21 cellular contexts compared by ENCODE assay signal in genomic region chr6:126542052-126542451, GRCh38.
"Had no signal": no experiment of that assay in that cellular context is flagged by ENCODE, and none has a peak within 500 bp of the region (broad histone marks: within the 10 kb centered on the region; RNA-seq: fewer than 3 reads in every experiment).

No MANE protein-coding gene starts in this region.

- H3K79me2 ChIP-seq: parathyroid adenoma had no signal

- H3K27ac ChIP-seq: gastrocnemius medialis, lower lobe of right lung, neutrophil, parathyroid adenoma, right lobe of liver, stomach, testis, tibial artery had no signal

- ATAC-seq: effector memory CD8-positive, alpha-beta T cell; gastrocnemius medialis; left ventricle myocardium superior; lower lobe of right lung; natural killer cell; stimulated activated effector memory CD8-positive, alpha-beta T cell treated with anti-CD3 and anti-CD28 coated beads, Interleukin-12 subunit alpha, Interleukin-12 subunit beta, amount 100 ng/mL, for 72 hours had no signal

- H2AFZ ChIP-seq: parathyroid adenoma had no signal

- DNase-seq: cortex of kidney; effector memory CD8-positive, alpha-beta T cell; gastrocnemius medialis; head of caudate nucleus; left ventricle myocardium superior; lower lobe of right lung; natural killer cell; right lobe of liver; stimulated activated CD4-positive, alpha-beta T cell treated with anti-CD3 and anti-CD28 coated beads, Interleukin-12 subunit alpha, Interleukin-12 subunit beta, amount 100 ng/mL, for 4 hours; stimulated activated CD4-positive, alpha-beta T cell treated with anti-CD3 and anti-CD28 coated beads, Interleukin-1b, Interleukin-23, amount 100 ng/mL, for 48 hours; stimulated activated CD4-positive, alpha-beta T cell treated with anti-CD3 and anti-CD28 coated beads, Interleukin-4, amount 100 ng/mL, for 1 hour; stimulated activated naive CD4-positive, alpha-beta T cell treated with Interleukin-2 at 50 U/mL for 16 hours; stomach; testis; tibial artery had no signal

- H3K27me3 ChIP-seq: gastrocnemius medialis, right lobe of liver, stomach, testis, tibial artery had no signal

- H3K36me3 ChIP-seq: gastrocnemius medialis, lower lobe of right lung, neutrophil, right lobe of liver, stomach, tibial artery had no signal

- H3K9ac ChIP-seq: parathyroid adenoma had no signal

- FAIRE-seq: endometrium, keratinocyte had no signal

- H3K4me3 ChIP-seq: gastrocnemius medialis, lower lobe of right lung, right lobe of liver, smooth muscle cell, stomach, testis, tibial artery had no signal

- H3K9me3 ChIP-seq: gastrocnemius medialis, lower lobe of right lung, neutrophil, right lobe of liver, stomach, testis, tibial artery had no signal

- H3K4me2 ChIP-seq: smooth muscle cell had no signal

- H3K4me1 ChIP-seq: gastrocnemius medialis, lower lobe of right lung, parathyroid adenoma, testis had no signal
